10 cellular contexts compared by ENCODE assay signal in genomic region chr6:138405816-138406403, GRCh38. TPM values are rescaled to one million over a fixed set of nuclear protein-coding genes. Genes with fewer than 3 reads are reported as not detected.
DNase-seq lines count a peak whose midpoint lies in the region; ATAC-seq and TF ChIP-seq lines count a peak whose summit lies in the region.
"Had no signal": no experiment of that assay in that cellular context is flagged by ENCODE, and none has a peak within 500 bp of the region (broad histone marks: within the 10 kb centered on the region; RNA-seq: fewer than 3 reads in every experiment).

No MANE protein-coding gene starts in this region.

- ATAC-seq in GM19023 (IDR thresholded peaks at IDR 0.05; ENCODE audit: unreplicated experiment) (no peak), HG03139 (IDR thresholded peaks at IDR 0.05; ENCODE audit: unreplicated experiment) (no peak)
- ATAC-seq: heart left ventricle had no signal

- peak overlapping the region in 3 of 5 experiments; percentile 11 to 81 (median 24) for H3K27ac Mint-ChIP-seq in brain
- H3K27ac Mint-ChIP-seq in nephron = no peak overlapping the region

- H3K36me3 Mint-ChIP-seq in brain (peaks cover 31% of the 10 kb centered on the region), nephron (ENCODE audit: low read depth) (peaks cover 45% of the 10 kb centered on the region)

- TF ChIP-seq CTCF in brain (conservative IDR thresholded peaks at IDR 0.05) (no peak), nephron (IDR thresholded peaks at IDR 0.05; ENCODE audit: unreplicated experiment in 3 of 3) (no peak)

- peaks cover 14% of the 10 kb centered on the region for H3K4me1 Mint-ChIP-seq in brain
- peaks cover 9% of the 10 kb centered on the region for H3K4me1 Mint-ChIP-seq in nephron

- peak; percentile 95 for DNase-seq in DMS79 treated with DMSO at 0.1 percent for 48 hours (lab: John Stamatoyannopoulos, UW)
- peak; percentile 28 for DNase-seq in NCI-H1417 treated with DMSO at 0.1 percent for 48 hours (lab: John Stamatoyannopoulos, UW)
- no peak for DNase-seq in activated gamma-delta T cell treated with Interleukin-2 at 50 U/mL for 16 hours
- DNase-seq: activated effector memory CD4-positive, alpha-beta T cell treated with Interleukin-2 at 50 U/mL for 16 hours; DND-41; heart left ventricle had no signal

- no peaks in the 10 kb centered on the region for H3K9me3 Mint-ChIP-seq in brain
- H3K9me3 Mint-ChIP-seq in nephron = no peaks in the 10 kb centered on the region

- H3K27me3 Mint-ChIP-seq in brain (no peaks in the 10 kb centered on the region), nephron (ENCODE audit: low read depth) (no peaks in the 10 kb centered on the region)

- H3K4me3 Mint-ChIP-seq in brain (peak overlapping the region; percentile 45 to 90 (median 80)), nephron (peak overlapping the region; percentile 89 to 90 (median 89))

RNA-seq across cellular contexts. Expression of gene HEBP2, which starts 1.9 kb away (rescaled TPM):
- polyA plus RNA-seq in brain (ENCODE audit: insufficient read depth, low read depth, low replicate concordance) = 37.2 TPM

RNA-seq across cellular contexts. Expression of gene SMIM28, which starts 28.2 kb away (rescaled TPM):
- not detected for polyA plus RNA-seq in brain (ENCODE audit: insufficient read depth, low read depth, low replicate concordance)
- polyA plus RNA-seq: heart left ventricle had no signal

Comparison
In these comparisons a context has a peak if more than half of its experiments do, and no peak if none do; other contexts are left out.
1. H3K27ac Mint-ChIP-seq: peak in brain (3 of 5); none in nephron (0 of 3).